9 cellular contexts compared by ENCODE assay signal in genomic region chr2:137654046-137654445, GRCh38.
"Had no signal": no experiment of that assay in that cellular context is flagged by ENCODE, and none has a peak within 500 bp of the region (broad histone marks: within the 10 kb centered on the region; RNA-seq: fewer than 3 reads in every experiment).

No MANE protein-coding gene starts in this region.

- ATAC-seq: HCT116, HepG2 had no signal

- FAIRE-seq: HepG2 had no signal

- H3K36me3 ChIP-seq: HAP-1 had no signal

- H3K27ac ChIP-seq: GM23248, HL-60 had no signal

- DNase-seq: GM23248, GOT3, H7, HFFc6, KBM-7 had no signal

- H3K9ac ChIP-seq: GM23248 had no signal

- H3K4me3 ChIP-seq: GM23248, HAP-1 had no signal

- H3K9me3 ChIP-seq: HAP-1 had no signal

- H2AFZ ChIP-seq: GM23248 had no signal

- H3K4me1 ChIP-seq: HAP-1 had no signal
